1 cellular context compared by ENCODE assay signal in genomic region chr9:137459601-137460362, GRCh38.
TF ChIP-seq lines count a peak whose summit lies in the region.

No MANE protein-coding gene starts in this region.

TF ChIP-seq in SK-N-SH, 30 proteins besides CTCF, POLR2A, EP300 and RAD21 (continued from another document):
- TF ChIP-seq ZBTB33 (IDR thresholded peaks at IDR 0.05; ENCODE audit: borderline replicate concordance, low read depth), result no peak
- TF ChIP-seq USF1 (IDR thresholded peaks at IDR 0.05; ENCODE audit: borderline replicate concordance, low read depth), result no peak
- no peak for TF ChIP-seq TEAD4 (IDR thresholded peaks at IDR 0.05; ENCODE audit: borderline replicate concordance, insufficient read depth)
- TF ChIP-seq TCF12 (IDR thresholded peaks at IDR 0.05), result no peak
- TF ChIP-seq JUND (IDR thresholded peaks at IDR 0.05), result no peak
- TF ChIP-seq, protein P1, sequence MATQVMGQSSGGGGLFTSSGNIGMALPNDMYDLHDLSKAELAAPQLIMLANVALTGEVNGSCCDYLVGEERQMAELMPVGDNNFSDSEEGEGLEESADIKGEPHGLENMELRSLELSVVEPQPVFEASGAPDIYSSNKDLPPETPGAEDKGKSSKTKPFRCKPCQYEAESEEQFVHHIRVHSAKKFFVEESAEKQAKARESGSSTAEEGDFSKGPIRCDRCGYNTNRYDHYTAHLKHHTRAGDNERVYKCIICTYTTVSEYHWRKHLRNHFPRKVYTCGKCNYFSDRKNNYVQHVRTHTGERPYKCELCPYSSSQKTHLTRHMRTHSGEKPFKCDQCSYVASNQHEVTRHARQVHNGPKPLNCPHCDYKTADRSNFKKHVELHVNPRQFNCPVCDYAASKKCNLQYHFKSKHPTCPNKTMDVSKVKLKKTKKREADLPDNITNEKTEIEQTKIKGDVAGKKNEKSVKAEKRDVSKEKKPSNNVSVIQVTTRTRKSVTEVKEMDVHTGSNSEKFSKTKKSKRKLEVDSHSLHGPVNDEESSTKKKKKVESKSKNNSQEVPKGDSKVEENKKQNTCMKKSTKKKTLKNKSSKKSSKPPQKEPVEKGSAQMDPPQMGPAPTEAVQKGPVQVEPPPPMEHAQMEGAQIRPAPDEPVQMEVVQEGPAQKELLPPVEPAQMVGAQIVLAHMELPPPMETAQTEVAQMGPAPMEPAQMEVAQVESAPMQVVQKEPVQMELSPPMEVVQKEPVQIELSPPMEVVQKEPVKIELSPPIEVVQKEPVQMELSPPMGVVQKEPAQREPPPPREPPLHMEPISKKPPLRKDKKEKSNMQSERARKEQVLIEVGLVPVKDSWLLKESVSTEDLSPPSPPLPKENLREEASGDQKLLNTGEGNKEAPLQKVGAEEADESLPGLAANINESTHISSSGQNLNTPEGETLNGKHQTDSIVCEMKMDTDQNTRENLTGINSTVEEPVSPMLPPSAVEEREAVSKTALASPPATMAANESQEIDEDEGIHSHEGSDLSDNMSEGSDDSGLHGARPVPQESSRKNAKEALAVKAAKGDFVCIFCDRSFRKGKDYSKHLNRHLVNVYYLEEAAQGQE (IDR thresholded peaks at IDR 0.05; ENCODE audit: low read depth, low read length), result no peak
- no peak for TF ChIP-seq YY1 (IDR thresholded peaks at IDR 0.05; ENCODE audit: low read depth)
